ENCODE assay signal across 39 cellular contexts in genomic region chr2:121415727-121416126, GRCh38.
"Had no signal": no experiment of that assay in that cellular context is flagged by ENCODE, and none has a peak within 500 bp of the region (broad histone marks: within the 10 kb centered on the region; RNA-seq: fewer than 3 reads in every experiment).

No MANE protein-coding gene starts in this region.

- H3K4me3 ChIP-seq: adrenal gland, ascending aorta, body of pancreas, breast epithelium, cardiac muscle cell had no signal

- H3K9me3 Mint-ChIP-seq: activated naive CD4-positive, alpha-beta T cell treated with anti-CD3 and anti-CD28 coated beads for 36 hours; activated naive CD4-positive, alpha-beta T cell treated with anti-CD3 and anti-CD28 coated beads, Interleukin-2, amount 10 ng/mL, durations not matched to agents 7 days and 5 days; activated naive CD4-positive, alpha-beta T cell treated with anti-CD3 and anti-CD28 coated beads, Interleukin-2, amount 50 U/mL, for 24 hours; activated naive CD4-positive, alpha-beta T cell treated with anti-CD3 and anti-CD28 coated beads, Interleukin-2, amount 50 U/mL, for 72 hours; activated naive CD8-positive, alpha-beta T cell treated with anti-CD3 and anti-CD28 coated beads for 36 hours; activated naive CD8-positive, alpha-beta T cell treated with anti-CD3 and anti-CD28 coated beads, Interleukin-2, amount 10 ng/mL, durations not matched to agents 7 days and 5 days; activated naive CD8-positive, alpha-beta T cell treated with anti-CD3 and anti-CD28 coated beads, Interleukin-2, amount 50 U/mL, for 24 hours; activated T-cell treated with anti-CD3 and anti-CD28 coated beads, Interleukin-2, amount 50 U/mL, for 24 hours; activated T-cell treated with anti-CD3 and anti-CD28 coated beads, Interleukin-2, amount 50 U/mL, for 4 hours; activated T-cell treated with anti-CD3 and anti-CD28 coated beads, Interleukin-2, amount 50 U/mL, for 72 hours; activated T-helper 1 cell treated with anti-CD3 and anti-CD28 coated beads, Interleukin-12 subunit alpha, Interleukin-12 subunit beta, Interleukin-2, Interleukin-4 antibody, amounts not matched to agents 30 ng/mL and 10 ng/mL and 1 ng/mL, durations not matched to agents 14 hours and 24 hours and 36 hours; activated T-helper 17 cell treated with anti-CD3 and anti-CD28 coated beads, Interleukin-2, amount 50 U/mL, for 72 hours; activated T-helper 2 cell treated with anti-CD3 and anti-CD28 coated beads, Interferon-gamma antibody, Interleukin-2, Interleukin-4, amounts not matched to agents 10 μg/mL and 5 μg/mL and 100 μg/mL, durations not matched to agents 14 hours and 24 hours and 36 hours; brain; central memory CD8-positive, alpha-beta T cell had no signal

- FAIRE-seq: astrocyte, bronchial epithelial cell had no signal

- H3K9me3 ChIP-seq: adrenal gland, ascending aorta, body of pancreas, breast epithelium had no signal

- H3K27ac ChIP-seq: adrenal gland, ascending aorta, body of pancreas, brain microvascular endothelial cell, breast epithelium, cardiac muscle cell had no signal

- H3K4me1 Mint-ChIP-seq: activated naive CD4-positive, alpha-beta T cell treated with anti-CD3 and anti-CD28 coated beads, Interleukin-2, amount 10 ng/mL, durations not matched to agents 7 days and 5 days; activated naive CD4-positive, alpha-beta T cell treated with anti-CD3 and anti-CD28 coated beads, Interleukin-2, amount 50 U/mL, for 24 hours; activated naive CD8-positive, alpha-beta T cell treated with anti-CD3 and anti-CD28 coated beads for 36 hours; activated naive CD8-positive, alpha-beta T cell treated with anti-CD3 and anti-CD28 coated beads, Interleukin-2, amount 10 ng/mL, durations not matched to agents 7 days and 5 days; activated naive CD8-positive, alpha-beta T cell treated with anti-CD3 and anti-CD28 coated beads, Interleukin-2, amount 50 U/mL, for 24 hours; activated T-helper 17 cell treated with anti-CD3 and anti-CD28 coated beads, Interleukin-2, amount 50 U/mL, for 72 hours; brain; central memory CD8-positive, alpha-beta T cell had no signal

- H3K27me3 Mint-ChIP-seq: activated naive CD4-positive, alpha-beta T cell treated with anti-CD3 and anti-CD28 coated beads, Interleukin-2, amount 10 ng/mL, durations not matched to agents 7 days and 5 days; activated naive CD4-positive, alpha-beta T cell treated with anti-CD3 and anti-CD28 coated beads, Interleukin-2, amount 50 U/mL, for 24 hours; activated naive CD8-positive, alpha-beta T cell; activated naive CD8-positive, alpha-beta T cell treated with anti-CD3 and anti-CD28 coated beads for 36 hours; activated naive CD8-positive, alpha-beta T cell treated with anti-CD3 and anti-CD28 coated beads, Interleukin-2, amount 10 ng/mL, durations not matched to agents 7 days and 5 days; activated naive CD8-positive, alpha-beta T cell treated with anti-CD3 and anti-CD28 coated beads, Interleukin-2, amount 50 U/mL, for 24 hours; activated T-cell treated with anti-CD3 and anti-CD28 coated beads, Interleukin-2, amount 50 U/mL, for 24 hours; activated T-helper 17 cell treated with anti-CD3 and anti-CD28 coated beads, Interleukin-2, amount 50 U/mL, for 72 hours; brain; central memory CD8-positive, alpha-beta T cell had no signal

- H3K36me3 Mint-ChIP-seq: activated naive CD4-positive, alpha-beta T cell treated with anti-CD3 and anti-CD28 coated beads, Interleukin-2, amount 50 U/mL, for 72 hours had no signal

- H3K4me3 Mint-ChIP-seq: activated naive CD4-positive, alpha-beta T cell treated with anti-CD3 and anti-CD28 coated beads for 36 hours; activated naive CD4-positive, alpha-beta T cell treated with anti-CD3 and anti-CD28 coated beads, Interleukin-2, amount 10 ng/mL, durations not matched to agents 7 days and 5 days; activated naive CD4-positive, alpha-beta T cell treated with anti-CD3 and anti-CD28 coated beads, Interleukin-2, amount 50 U/mL, for 24 hours; activated naive CD8-positive, alpha-beta T cell; activated naive CD8-positive, alpha-beta T cell treated with anti-CD3 and anti-CD28 coated beads for 36 hours; activated naive CD8-positive, alpha-beta T cell treated with anti-CD3 and anti-CD28 coated beads, Interleukin-2, amount 10 ng/mL, durations not matched to agents 7 days and 5 days; activated naive CD8-positive, alpha-beta T cell treated with anti-CD3 and anti-CD28 coated beads, Interleukin-2, amount 50 U/mL, for 24 hours; activated T-cell treated with anti-CD3 and anti-CD28 coated beads, Interleukin-2, amount 50 U/mL, for 24 hours; activated T-cell treated with anti-CD3 and anti-CD28 coated beads, Interleukin-2, amount 50 U/mL, for 4 hours; activated T-cell treated with anti-CD3 and anti-CD28 coated beads, Interleukin-2, amount 50 U/mL, for 72 hours; activated T-helper 1 cell treated with anti-CD3 and anti-CD28 coated beads, Interleukin-12 subunit alpha, Interleukin-12 subunit beta, Interleukin-2, Interleukin-4 antibody, amounts not matched to agents 30 ng/mL and 10 ng/mL and 1 ng/mL, durations not matched to agents 14 hours and 24 hours and 36 hours; activated T-helper 17 cell treated with anti-CD3 and anti-CD28 coated beads, Interleukin-2, amount 50 U/mL, for 72 hours; brain; central memory CD8-positive, alpha-beta T cell had no signal

- ATAC-seq: activated naive CD4-positive, alpha-beta T cell treated with anti-CD3 and anti-CD28 coated beads, Interleukin-2, amount 50 U/mL, for 72 hours; activated naive CD8-positive, alpha-beta T cell treated with anti-CD3 and anti-CD28 coated beads, Interleukin-2, amount 50 U/mL, for 24 hours; activated T-cell treated with anti-CD3 and anti-CD28 coated beads, Interleukin-2, amount 50 U/mL, for 4 hours; activated T-cell treated with anti-CD3 and anti-CD28 coated beads, Interleukin-2, amount 50 U/mL, for 72 hours; activated T-helper 17 cell treated with anti-CD3 and anti-CD28 coated beads, Interleukin-2, amount 50 U/mL, for 72 hours; body of pancreas had no signal

- H3K36me3 ChIP-seq: brain microvascular endothelial cell had no signal

- H3K27ac Mint-ChIP-seq: activated naive CD4-positive, alpha-beta T cell treated with anti-CD3 and anti-CD28 coated beads for 36 hours; activated naive CD4-positive, alpha-beta T cell treated with anti-CD3 and anti-CD28 coated beads, Interleukin-2, amount 10 ng/mL, durations not matched to agents 7 days and 5 days; activated naive CD4-positive, alpha-beta T cell treated with anti-CD3 and anti-CD28 coated beads, Interleukin-2, amount 50 U/mL, for 24 hours; activated naive CD4-positive, alpha-beta T cell treated with anti-CD3 and anti-CD28 coated beads, Interleukin-2, amount 50 U/mL, for 72 hours; activated naive CD8-positive, alpha-beta T cell; activated naive CD8-positive, alpha-beta T cell treated with anti-CD3 and anti-CD28 coated beads for 36 hours; activated naive CD8-positive, alpha-beta T cell treated with anti-CD3 and anti-CD28 coated beads, Interleukin-2, amount 10 ng/mL, durations not matched to agents 7 days and 5 days; activated naive CD8-positive, alpha-beta T cell treated with anti-CD3 and anti-CD28 coated beads, Interleukin-2, amount 50 U/mL, for 24 hours; activated T-cell treated with anti-CD3 and anti-CD28 coated beads, Interleukin-2, amount 50 U/mL, for 24 hours; activated T-cell treated with anti-CD3 and anti-CD28 coated beads, Interleukin-2, amount 50 U/mL, for 72 hours; activated T-helper 1 cell treated with anti-CD3 and anti-CD28 coated beads, Interleukin-12 subunit alpha, Interleukin-12 subunit beta, Interleukin-2, Interleukin-4 antibody, amounts not matched to agents 30 ng/mL and 10 ng/mL and 1 ng/mL, durations not matched to agents 14 hours and 24 hours and 36 hours; activated T-helper 17 cell treated with anti-CD3 and anti-CD28 coated beads, Interleukin-2, amount 50 U/mL, for 72 hours; activated T-helper 2 cell treated with anti-CD3 and anti-CD28 coated beads, Interferon-gamma antibody, Interleukin-2, Interleukin-4, amounts not matched to agents 10 μg/mL and 5 μg/mL and 100 μg/mL, durations not matched to agents 14 hours and 24 hours and 36 hours had no signal

- H3K27me3 ChIP-seq: adrenal gland, ascending aorta, body of pancreas, brain microvascular endothelial cell, breast epithelium, cardiac muscle cell had no signal

- H3K4me1 ChIP-seq: ascending aorta, breast epithelium had no signal

- DNase-seq: activated effector memory CD4-positive, alpha-beta T cell treated with anti-CD3 and anti-CD28 coated beads, Interleukin-2, amount 50 U/mL, for 16 hours; activated effector memory CD4-positive, alpha-beta T cell treated with Interleukin-2 at 50 U/mL for 16 hours; activated gamma-delta T cell; activated gamma-delta T cell treated with Interleukin-2 at 50 U/mL for 16 hours; activated naive CD4-positive, alpha-beta T cell; activated naive CD4-positive, alpha-beta T cell treated with anti-CD3 and anti-CD28 coated beads for 36 hours; activated naive CD4-positive, alpha-beta T cell treated with anti-CD3 and anti-CD28 coated beads, Interleukin-2, amount 10 ng/mL, durations not matched to agents 7 days and 5 days; activated naive CD4-positive, alpha-beta T cell treated with anti-CD3 and anti-CD28 coated beads, Interleukin-2, amount 50 U/mL, for 16 hours; activated naive CD4-positive, alpha-beta T cell treated with Interleukin-2 at 50 U/mL for 16 hours; activated naive CD8-positive, alpha-beta T cell treated with anti-CD3 and anti-CD28 coated beads for 36 hours; activated naive CD8-positive, alpha-beta T cell treated with anti-CD3 and anti-CD28 coated beads, Interleukin-2, amount 10 ng/mL, durations not matched to agents 7 days and 5 days; activated naive CD8-positive, alpha-beta T cell treated with anti-CD3 and anti-CD28 coated beads, Interleukin-2, amount 50 U/mL, for 24 hours; activated T-cell treated with anti-CD3 and anti-CD28 coated beads, Interleukin-2, amount 50 U/mL, for 24 hours; activated T-cell treated with anti-CD3 and anti-CD28 coated beads, Interleukin-2, amount 50 U/mL, for 4 hours; activated T-cell treated with anti-CD3 and anti-CD28 coated beads, Interleukin-2, amount 50 U/mL, for 48 hours; activated T-cell treated with anti-CD3 and anti-CD28 coated beads, Interleukin-2, amount 50 U/mL, for 72 hours; adrenal gland; amniotic stem cell; amygdala; anterior cingulate cortex; aorta; body of pancreas; brain microvascular endothelial cell; caudate nucleus; central memory CD4-positive, alpha-beta T cell; cerebellar nuclear complex had no signal
